17 cellular contexts compared by ENCODE assay signal in genomic region chr11:126138636-126139540, GRCh38.
A peak's percentile ranks its signal among the peaks of the same experiment; 100 is the strongest.
DNase-seq lines count a peak whose midpoint lies in the region; ATAC-seq and TF ChIP-seq lines count a peak whose summit lies in the region.
"Had no signal": no experiment of that assay in that cellular context is flagged by ENCODE, and none has a peak within 500 bp of the region (broad histone marks: within the 10 kb centered on the region; RNA-seq: fewer than 3 reads in every experiment).

No MANE protein-coding gene starts in this region.

- peak; percentile 42 for ATAC-seq in Right ventricle myocardium superior (ENCODE audit: poor library complexity)
- peak in 1 of 2 donors; percentile 20 for ATAC-seq in right cardiac atrium
- no peak for ATAC-seq in activated T-cell treated with anti-CD3 and anti-CD28 coated beads, Interleukin-2, amount 50 U/mL, for 72 hours (replicated peaks in 1 of 2)
- ATAC-seq: activated CD8-positive, alpha-beta T cell treated with anti-CD3 and anti-CD28 coated beads, Interleukin-2, amount 10 ng/mL, durations not matched to agents 7 days and 5 days; left lobe of liver had no signal

- H3K4me3 ChIP-seq in right atrium auricular region (no peak overlapping the region), right cardiac atrium (ENCODE audit: low read length) (no peak overlapping the region), trophoblast cell (ENCODE audit: low read depth, low read length) (no peak overlapping the region), vagina (no peak overlapping the region)

- no peaks in the 10 kb centered on the region for H3K36me3 Mint-ChIP-seq in activated T-cell treated with anti-CD3 and anti-CD28 coated beads, Interleukin-2, amount 50 U/mL, for 72 hours (ENCODE audit: insufficient read depth in 2 of 2)
- H3K36me3 Mint-ChIP-seq: CD4-positive, CD25-positive, alpha-beta regulatory T cell; IgD-negative memory B cell had no signal

- H3K4me1 ChIP-seq in right atrium auricular region = peaks cover 0 to 41% of the 10 kb centered on the region in 2 donors
- H3K4me1 ChIP-seq in right cardiac atrium (ENCODE audit: control insufficient read depth, insufficient read depth, low read length) = peaks cover 9% of the 10 kb centered on the region
- H3K4me1 ChIP-seq in trophoblast cell (ENCODE audit: control insufficient read depth in 1 of 2, insufficient read depth in 2 of 2, low read length in 2 of 2) = peaks cover 33 to 45% of the 10 kb centered on the region in 2 experiments
- H3K4me1 ChIP-seq in vagina = peaks cover 60% of the 10 kb centered on the region

- H3K36me3 ChIP-seq in right atrium auricular region (no peaks in the 10 kb centered on the region), trophoblast cell (ENCODE audit: control insufficient read depth in 1 of 2, insufficient read depth in 2 of 2, low read length in 2 of 2) (no peaks in the 10 kb centered on the region), vagina (no peaks in the 10 kb centered on the region)

- H2BK12ac ChIP-seq in trophoblast cell (ENCODE audit: low read length) = peak overlapping the region; percentile 89

- no peak overlapping the region for H4K8ac ChIP-seq in trophoblast cell (ENCODE audit: low read depth, low read length)

- H3K9me3 ChIP-seq in right atrium auricular region = no peaks in the 10 kb centered on the region
- no peaks in the 10 kb centered on the region for H3K9me3 ChIP-seq in right cardiac atrium (ENCODE audit: control insufficient read depth, low read length)
- H3K9me3 ChIP-seq in trophoblast cell (ENCODE audit: insufficient read depth, low read depth, low read length) = no peaks in the 10 kb centered on the region
- H3K9me3 ChIP-seq in vagina = no peaks in the 10 kb centered on the region

- no peaks in the 10 kb centered on the region for H3K4me1 Mint-ChIP-seq in activated T-cell treated with anti-CD3 and anti-CD28 coated beads, Interleukin-2, amount 50 U/mL, for 72 hours (ENCODE audit: low read depth)
- H3K4me1 Mint-ChIP-seq: CD4-positive, CD25-positive, alpha-beta regulatory T cell; IgD-negative memory B cell had no signal

- peak overlapping the region; percentile 67 for H3K14ac ChIP-seq in trophoblast cell (ENCODE audit: low read length)

- WGBS in right cardiac atrium = 50% methylated on average over 15 of the region's 15 CpGs
- WGBS in trophoblast cell (ENCODE audit: extremely low coverage, insufficient coverage, insufficient read length) = no CpG with 5 or more reads among the region's 15 CpGs

- H3K23ac ChIP-seq in trophoblast cell (ENCODE audit: low read length) = no peak overlapping the region

- intact Hi-C loops in Right ventricle myocardium superior (cut with DNase I) (no loop called here), right cardiac atrium (cut with DNase I) (no loop called here), vagina (cut with DNase I) (no loop called here)

- peaks cover 20% of the 10 kb centered on the region for H3K79me1 ChIP-seq in trophoblast cell (ENCODE audit: low read length)

- H3K4ac ChIP-seq in trophoblast cell (ENCODE audit: low read depth, low read length) = peak overlapping the region; percentile 1

- peaks cover 18% of the 10 kb centered on the region for H3K27me3 Mint-ChIP-seq in activated T-cell treated with anti-CD3 and anti-CD28 coated beads, Interleukin-2, amount 50 U/mL, for 72 hours (ENCODE audit: low read depth)

- in situ Hi-C loops in KBM-7 (cut with MboI; ENCODE audit: low pct_unique_long_range_greater_than_20kb, low sequenced_read_pairs) = no loop called here

- peak overlapping the region; percentile 51 for H2BK5ac ChIP-seq in trophoblast cell (ENCODE audit: low read depth, low read length, poor library complexity)

- TF ChIP-seq CTCF in right atrium auricular region (IDR thresholded peaks at IDR 0.05) = no peak
- no peak for TF ChIP-seq CTCF in vagina (IDR thresholded peaks at IDR 0.05)

- peaks cover 2% of the 10 kb centered on the region for H3K79me2 ChIP-seq in trophoblast cell (ENCODE audit: control insufficient read depth, insufficient read depth, low read length, poor library complexity)

- DNase-seq in Right ventricle myocardium superior (no peak), right atrium auricular region (ENCODE audit: low spot score) (no peak), right cardiac atrium (peak in 2 of 3 donors; percentile 59 to 69), trophoblast cell (no peak), vagina (ENCODE audit: extremely low spot score in 2 of 2) (no peak), KBM-7 (no peak), SW 1271 (lab: John Stamatoyannopoulos, UW) (no peak)
- no peak for DNase-seq in activated T-cell treated with anti-CD3 and anti-CD28 coated beads, Interleukin-2, amount 50 U/mL, for 72 hours
- DNase-seq: activated CD8-positive, alpha-beta T cell treated with anti-CD3 and anti-CD28 coated beads, Interleukin-2, amount 10 ng/mL, durations not matched to agents 7 days and 5 days; CD4-positive, CD25-positive, alpha-beta regulatory T cell; HFFc6; hippocampal formation; nucleus accumbens had no signal

- peak overlapping the region in 1 of 2 donors; percentile 18 for H3K4me3 Mint-ChIP-seq in activated T-cell treated with anti-CD3 and anti-CD28 coated beads, Interleukin-2, amount 50 U/mL, for 72 hours
- H3K4me3 Mint-ChIP-seq: activated CD8-positive, alpha-beta T cell treated with anti-CD3 and anti-CD28 coated beads, Interleukin-2, amount 10 ng/mL, durations not matched to agents 7 days and 5 days; CD4-positive, CD25-positive, alpha-beta regulatory T cell; dendritic cell treated with granulocyte-macrophage colony-stimulating factor and Interleukin-4, amounts not matched to agents 40 ng/mL and 50 ng/mL, for 4 days; HFFc6; IgD-negative memory B cell had no signal

- no peak overlapping the region for H2AFZ ChIP-seq in trophoblast cell (ENCODE audit: insufficient read depth, low read length, poor library complexity)

- no peak overlapping the region for H3K27ac Mint-ChIP-seq in activated T-cell treated with anti-CD3 and anti-CD28 coated beads, Interleukin-2, amount 50 U/mL, for 72 hours
- H3K27ac Mint-ChIP-seq: activated CD8-positive, alpha-beta T cell treated with anti-CD3 and anti-CD28 coated beads, Interleukin-2, amount 10 ng/mL, durations not matched to agents 7 days and 5 days; activated T-helper 2 cell treated with anti-CD3 and anti-CD28 coated beads, Interferon-gamma antibody, Interleukin-2, Interleukin-4, amounts not matched to agents 10 μg/mL and 5 μg/mL and 100 μg/mL, durations not matched to agents 14 hours and 24 hours and 36 hours; CD4-positive, CD25-positive, alpha-beta regulatory T cell; dendritic cell treated with granulocyte-macrophage colony-stimulating factor and Interleukin-4, amounts not matched to agents 40 ng/mL and 50 ng/mL, for 4 days; HFFc6 had no signal

- no peaks in the 10 kb centered on the region for H3K27me3 ChIP-seq in right atrium auricular region
- no peaks in the 10 kb centered on the region for H3K27me3 ChIP-seq in right cardiac atrium (ENCODE audit: control insufficient read depth, insufficient read depth)
- no peaks in the 10 kb centered on the region for H3K27me3 ChIP-seq in trophoblast cell (ENCODE audit: insufficient read depth, low read length)
- H3K27me3 ChIP-seq in vagina = no peaks in the 10 kb centered on the region

- TF ChIP-seq POLR2A in vagina (IDR thresholded peaks at IDR 0.05) = no peak

- H3K9me3 Mint-ChIP-seq in activated T-cell treated with anti-CD3 and anti-CD28 coated beads, Interleukin-2, amount 50 U/mL, for 72 hours = no peaks in the 10 kb centered on the region
- H3K9me3 Mint-ChIP-seq: activated T-helper 2 cell treated with anti-CD3 and anti-CD28 coated beads, Interferon-gamma antibody, Interleukin-2, Interleukin-4, amounts not matched to agents 10 μg/mL and 5 μg/mL and 100 μg/mL, durations not matched to agents 14 hours and 24 hours and 36 hours; dendritic cell treated with granulocyte-macrophage colony-stimulating factor and Interleukin-4, amounts not matched to agents 40 ng/mL and 50 ng/mL, for 4 days; HFFc6; IgD-negative memory B cell had no signal

- H4K91ac ChIP-seq in trophoblast cell (ENCODE audit: low read depth, low read length) = peak overlapping the region; percentile 85

- H2BK120ac ChIP-seq in trophoblast cell (ENCODE audit: insufficient read depth, low read length, poor library complexity) = peak overlapping the region; percentile 54

- peak overlapping the region; percentile 11 for H3K9ac ChIP-seq in trophoblast cell (ENCODE audit: low read length)

- H3K4me2 ChIP-seq in trophoblast cell (ENCODE audit: low read length) = peak overlapping the region; percentile 40

- H2AK5ac ChIP-seq in trophoblast cell (ENCODE audit: low read length) = peak overlapping the region; percentile 61

- H3K18ac ChIP-seq in trophoblast cell (ENCODE audit: low read length) = peak overlapping the region; percentile 63

- peak overlapping the region in 1 of 2 donors; percentile 4 for H3K27ac ChIP-seq in right atrium auricular region
- H3K27ac ChIP-seq in right cardiac atrium (ENCODE audit: low read length) = no peak overlapping the region
- peak overlapping the region; percentile 54 for H3K27ac ChIP-seq in trophoblast cell (ENCODE audit: low read depth, low read length)
- H3K27ac ChIP-seq in vagina = peak overlapping the region; percentile 56

- no peak overlapping the region for H4K12ac ChIP-seq in trophoblast cell (ENCODE audit: low read depth, low read length)

Comparison
In these comparisons a context has a peak if more than half of its experiments do, and no peak if none do; other contexts are left out.
1. DNase-seq: peak in right cardiac atrium (2 of 3); none in Right ventricle myocardium superior (single experiment), right atrium auricular region (single experiment), trophoblast cell (0 of 2), vagina (0 of 2), KBM-7 (single experiment), activated T-cell treated with anti-CD3 and anti-CD28 coated beads, Interleukin-2, amount 50 U/mL, for 72 hours (0 of 2) and SW 1271 (0 of 2).